16 cellular contexts compared by ENCODE assay signal in genomic region chr16:85824161-85825135, GRCh38.
"Had no signal": no experiment of that assay in that cellular context is flagged by ENCODE, and none has a peak within 500 bp of the region (broad histone marks: within the 10 kb centered on the region; RNA-seq: fewer than 3 reads in every experiment).

No MANE protein-coding gene starts in this region.

- H3K4me3 ChIP-seq: lung, psoas muscle had no signal

- H3K27me3 Mint-ChIP-seq: central memory CD8-positive, alpha-beta T cell had no signal

- H3K27ac Mint-ChIP-seq: activated T-helper 2 cell treated with anti-CD3 and anti-CD28 coated beads, Interferon-gamma antibody, Interleukin-2, Interleukin-4, amounts not matched to agents 10 μg/mL and 5 μg/mL and 100 μg/mL, durations not matched to agents 14 hours and 24 hours and 36 hours; brain; nephron had no signal

- H3K4me1 Mint-ChIP-seq: nephron had no signal

- H3K9me3 ChIP-seq: psoas muscle had no signal

- H3K27ac ChIP-seq: psoas muscle, VCaP had no signal

- ATAC-seq: psoas muscle, sciatic nerve had no signal

- H3K4me1 ChIP-seq: psoas muscle had no signal

- H3K9me3 Mint-ChIP-seq: central memory CD8-positive, alpha-beta T cell; nephron had no signal

- H3K4me3 Mint-ChIP-seq: central memory CD8-positive, alpha-beta T cell; nephron had no signal

- DNase-seq: activated CD4-positive, alpha-beta T cell treated with anti-CD3 and anti-CD28 coated beads for 48 hours; activated CD8-positive, alpha-beta memory T cell treated with anti-CD3 and anti-CD28 coated beads for 24 hours; activated naive CD4-positive, alpha-beta T cell treated with anti-CD3 and anti-CD28 coated beads, Interleukin-2, amount 50 U/mL, for 16 hours; dermis blood vessel endothelial cell; psoas muscle; stimulated activated CD4-positive, alpha-beta T cell treated with anti-CD3 and anti-CD28 coated beads, Interleukin-2, amount 100 ng/mL, for 24 hours; stimulated activated naive CD4-positive, alpha-beta T cell treated with Interleukin-2 at 50 U/mL for 16 hours; SW 1271; T-helper 9 cell had no signal

- H3K36me3 Mint-ChIP-seq: brain had no signal
